10 cellular contexts compared by ENCODE assay signal in the genomic region with DNA sequence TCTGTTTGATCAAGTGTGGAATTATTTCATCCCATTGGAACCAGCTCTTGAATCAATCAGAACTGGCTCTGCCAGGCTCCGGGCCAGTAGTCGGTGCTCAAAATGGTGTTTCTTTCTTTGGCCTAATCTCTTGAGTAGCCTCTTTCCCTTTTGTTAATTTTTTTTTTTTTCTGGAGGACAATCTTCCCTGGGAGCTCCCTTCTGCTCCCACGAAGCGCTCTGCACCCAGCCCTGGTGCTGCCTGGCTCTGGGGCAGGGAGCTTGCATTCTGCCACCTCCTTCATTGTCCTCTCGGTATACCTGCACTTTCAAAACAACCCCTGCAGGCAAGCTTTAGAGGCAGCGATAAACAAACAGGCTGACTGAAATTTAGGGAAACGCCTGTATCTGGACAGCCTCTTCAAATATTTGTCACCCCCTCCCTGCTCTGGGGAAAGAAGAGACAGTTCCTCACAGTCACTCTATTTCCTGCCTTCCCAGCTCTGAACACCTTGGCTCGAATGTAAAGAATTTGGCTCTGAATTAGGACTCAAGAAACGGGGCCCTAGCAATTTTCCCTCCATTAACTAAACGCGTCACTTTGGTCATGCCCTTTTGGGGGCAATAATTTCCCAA. TPM values are rescaled to one million over a fixed set of nuclear protein-coding genes. Genes with fewer than 3 reads are reported as not detected.
DNase-seq lines count a peak whose midpoint lies in the region; ATAC-seq and TF ChIP-seq lines count a peak whose summit lies in the region.
"Had no signal": no experiment of that assay in that cellular context is flagged by ENCODE, and none has a peak within 500 bp of the region (broad histone marks: within the 10 kb centered on the region; RNA-seq: fewer than 3 reads in every experiment).

No MANE protein-coding gene starts in this region.

- H3K4me3 ChIP-seq in H7 (ENCODE audit: insufficient read depth, low read depth, low read length) (no peak overlapping the region), iPS-11a (ENCODE audit: low read depth, low read length) (peak overlapping the region; percentile 61)

- no peak overlapping the region for H3K27ac Mint-ChIP-seq in progenitor cell of endocrine pancreas

- peak overlapping the region; percentile 72 for H3K4me3 Mint-ChIP-seq in progenitor cell of endocrine pancreas (ENCODE audit: low read depth)

- no peaks in the 10 kb centered on the region for H3K9me3 Mint-ChIP-seq in progenitor cell of endocrine pancreas (ENCODE audit: low read depth)

- ATAC-seq in Right ventricle myocardium superior (ENCODE audit: poor library complexity) = no peak

- H3K36me3 Mint-ChIP-seq in progenitor cell of endocrine pancreas (ENCODE audit: insufficient read depth) = no peaks in the 10 kb centered on the region

- peaks cover 18% of the 10 kb centered on the region for H3K27me3 ChIP-seq in H7 (ENCODE audit: control insufficient read depth, insufficient read depth, low read length)
- H3K27me3 ChIP-seq: colonic mucosa had no signal

- intact Hi-C loops in Right ventricle myocardium superior (cut with DNase I) = loop anchor here (10.0 kb wide), 1 partner anchor 221 kb away; no protein-coding TSS in a partner anchor

- no peaks in the 10 kb centered on the region for H3K36me3 ChIP-seq in H7 (replicated peaks; ENCODE audit: control insufficient read depth, insufficient read depth, low read length)
- H3K36me3 ChIP-seq: colonic mucosa had no signal

- H3K4me1 Mint-ChIP-seq in progenitor cell of endocrine pancreas (ENCODE audit: low read depth) = peaks cover 16% of the 10 kb centered on the region

- peak; percentile 39 for DNase-seq in H7
- peak; percentile 68 for DNase-seq in NCI-H748 (lab: John Stamatoyannopoulos, UW; ENCODE audit: unreplicated experiment)
- DNase-seq in progenitor cell of endocrine pancreas (ENCODE audit: low spot score, unreplicated experiment) = no peak
- DNase-seq in GM20000 (ENCODE audit: low spot score) = no peak
- DNase-seq in medulla oblongata (ENCODE audit: extremely low spot score) = no peak
- DNase-seq in Right ventricle myocardium superior = no peak
- DNase-seq: C1 segment of cervical spinal cord; stimulated activated naive CD4-positive, alpha-beta T cell had no signal

- H3K27me3 Mint-ChIP-seq in progenitor cell of endocrine pancreas = peaks cover 71% of the 10 kb centered on the region

- TF ChIP-seq CTCF in progenitor cell of endocrine pancreas (IDR thresholded peaks at IDR 0.05; ENCODE audit: unreplicated experiment) = no peak
- no peak for TF ChIP-seq CTCF in GM20000 (IDR thresholded peaks at IDR 0.05; ENCODE audit: extremely low read depth, missing control alignments)

RNA-seq across cellular contexts. Expression of a gene that starts 1.1 kb away (rescaled TPM):
- total RNA-seq in H7 (2014; rRNA removed; shearing (Covaris generic)) = 3.3 and 3.9 TPM in 2 replicates
- 6.7 and 6.8 TPM in 2 replicates for total RNA-seq in progenitor cell of endocrine pancreas
- total RNA-seq in Right ventricle myocardium superior = 75.6 TPM

Comparison
In these comparisons a context has a peak if more than half of its experiments do, and no peak if none do; other contexts are left out.
1. DNase-seq: peak in H7 (single experiment) and NCI-H748 (single experiment); none in progenitor cell of endocrine pancreas (single experiment), GM20000 (single experiment), medulla oblongata (single experiment) and Right ventricle myocardium superior (single experiment).